ENCODE assay signal across 8 cellular contexts in genomic region chr3:41200669-41201021, GRCh38. TPM values are rescaled to one million over a fixed set of nuclear protein-coding genes. Genes with fewer than 3 reads are reported as not detected.
DNase-seq lines count a peak whose midpoint lies in the region; ATAC-seq, FAIRE-seq and TF ChIP-seq lines count a peak whose summit lies in the region.

No MANE protein-coding gene starts in this region.

- FAIRE-seq in RCC 7860 (lab: Jason Lieb, UNC) (peak; percentile 67), bronchial epithelial cell (lab: Jason Lieb, UNC) (no peak)

- H3K4me1 ChIP-seq in right lobe of liver = peaks cover 0 to 37% (median 7%) of the 10 kb centered on the region in 4 donors
- H3K4me1 ChIP-seq in suprapubic skin = peaks cover 54% of the 10 kb centered on the region

- peak in 2 of 4 donors; percentile 3 to 8 for ATAC-seq in right lobe of liver
- no peak for ATAC-seq in HG02623 (IDR thresholded peaks at IDR 0.05; ENCODE audit: unreplicated experiment)
- ATAC-seq in GM21423 (IDR thresholded peaks at IDR 0.05; ENCODE audit: unreplicated experiment) = no peak

- no peak for TF ChIP-seq EP300 in suprapubic skin (IDR thresholded peaks at IDR 0.05)

- H3K9me3 ChIP-seq in right lobe of liver = no peaks in the 10 kb centered on the region
- no peaks in the 10 kb centered on the region for H3K9me3 ChIP-seq in suprapubic skin

- H3K36me3 ChIP-seq in bronchial epithelial cell (ENCODE audit: control insufficient read depth, insufficient read depth, low read length) (no peaks in the 10 kb centered on the region), right lobe of liver (no peaks in the 10 kb centered on the region), suprapubic skin (no peaks in the 10 kb centered on the region)

- peak overlapping the region; percentile 81 for H3K27ac ChIP-seq in 22Rv1
- H3K27ac ChIP-seq in right lobe of liver = peak overlapping the region; percentile 93 to 99 (median 95)
- peak overlapping the region; percentile 100 for H3K27ac ChIP-seq in suprapubic skin

- intact Hi-C loops in right lobe of liver (cut with DNase I) = no loop called here

- DNase-seq in GM10266 (ENCODE audit: extremely low spot score) (peak; percentile 14), RCC 7860 (ENCODE audit: low spot score) (peak; percentile 53), bronchial epithelial cell (ENCODE audit: low read depth) (peak; percentile 34), right lobe of liver (no peak), suprapubic skin (ENCODE audit: low spot score in 2 of 2) (no peak)

- H3K27me3 ChIP-seq in bronchial epithelial cell (ENCODE audit: control insufficient read depth, insufficient read depth, low read length) = no peaks in the 10 kb centered on the region
- no peaks in the 10 kb centered on the region for H3K27me3 ChIP-seq in right lobe of liver
- H3K27me3 ChIP-seq in suprapubic skin = no peaks in the 10 kb centered on the region

- TF ChIP-seq POLR2A in right lobe of liver (IDR thresholded peaks at IDR 0.05) = no peak
- no peak for TF ChIP-seq POLR2A in suprapubic skin (IDR thresholded peaks at IDR 0.05)

- H3K4me3 ChIP-seq in bronchial epithelial cell (ENCODE audit: low read depth, low read length) (peak overlapping the region; percentile 93), right lobe of liver (peak overlapping the region; percentile 76 to 92 (median 85)), suprapubic skin (peak overlapping the region; percentile 98)

- TF ChIP-seq CTCF in 22Rv1 (IDR thresholded peaks at IDR 0.05) (no peak), GM10266 (IDR thresholded peaks at IDR 0.05; ENCODE audit: control insufficient read depth, insufficient read depth, low read depth, missing control alignments) (no peak), bronchial epithelial cell (IDR thresholded peaks at IDR 0.05; ENCODE audit: insufficient read depth, low read length, severe bottlenecking) (no peak), right lobe of liver (IDR thresholded peaks at IDR 0.05) (no peak), suprapubic skin (IDR thresholded peaks at IDR 0.05) (no peak)

- under 1% methylated on average over 7 of the region's 7 CpGs for WGBS in right lobe of liver (ENCODE audit: insufficient coverage, low coverage, low lambda C conversion rate, missing lambda C conversion rate)
- under 1% methylated on average over 7 of the region's 7 CpGs for WGBS in suprapubic skin

RNA-seq across cellular contexts. Expression of gene CTNNB1, which starts 1.3 kb away (rescaled TPM):
- total RNA-seq in bronchial epithelial cell (1,006 and 1,168 TPM in 2 replicates), right lobe of liver (100 to 1,000 TPM; 107 to 160 (median 138) TPM), suprapubic skin (100 to 1,000 TPM; 311 to 417 (median 361) TPM)

Comparison
In these comparisons a context has a peak if more than half of its experiments do, and no peak if none do; other contexts are left out.
1. DNase-seq: peak in GM10266 (single experiment), RCC 7860 (single experiment) and bronchial epithelial cell (single experiment); none in right lobe of liver (0 of 3) and suprapubic skin (0 of 2).
2. Peak in every context shown above with its lines, with median percentiles within 50 percentile points of each other: H3K27ac ChIP-seq and H3K4me3 ChIP-seq.